Comparison of ENCODE assay signal across 8 cellular contexts in genomic region chr6:46129634-46130505, GRCh38. TPM values are rescaled to one million over a fixed set of nuclear protein-coding genes. Genes with fewer than 3 reads are reported as not detected.
A peak's percentile ranks its signal among the peaks of the same experiment; 100 is the strongest.
DNase-seq lines count a peak whose midpoint lies in the region; ATAC-seq and TF ChIP-seq lines count a peak whose summit lies in the region.

ENPP4 (plus strand) TSS chr6:46129989; CDS start chr6:46139584, 9,595 bp downstream.

- DNase-seq in DMS79 (lab: John Stamatoyannopoulos, UW) (peak; percentile 90), RWPE2 (ENCODE audit: low spot score) (peak; percentile 65), neuronal stem cell (ENCODE audit: low spot score) (peak; percentile 97)
- peak; percentile 82 for DNase-seq in activated gamma-delta T cell treated with anti-CD3 and anti-CD28 coated beads, Interleukin-2, amount 50 U/mL, for 16 hours (ENCODE audit: low read depth)

- no peak within 1 kb of the TSS for H3K4ac ChIP-seq in neuronal stem cell (ENCODE audit: low read length)

- no peaks in the 10 kb centered on the region for H3K79me1 ChIP-seq in neuronal stem cell (ENCODE audit: low read depth, low read length)

- H2BK12ac ChIP-seq in neuronal stem cell (ENCODE audit: low read length), result peak within 1 kb of the TSS; percentile 82

- H3K27me3 ChIP-seq in KMS-11 (ENCODE audit: insufficient read depth, low read depth), result no peaks in the 10 kb centered on the region
- no peaks in the 10 kb centered on the region for H3K27me3 ChIP-seq in RWPE2 (ENCODE audit: insufficient read depth, poor library complexity, severe bottlenecking)
- no peaks in the 10 kb centered on the region for H3K27me3 ChIP-seq in gastroesophageal sphincter
- H3K27me3 ChIP-seq in neuronal stem cell (ENCODE audit: control insufficient read depth in 3 of 3, insufficient read depth in 3 of 3, low read depth in 1 of 3, low read length in 3 of 3), result peaks cover 0 to 19% (median 0%) of the 10 kb centered on the region in 3 experiments
- H3K27me3 ChIP-seq in subcutaneous abdominal adipose tissue (ENCODE audit: control insufficient read depth in 5 of 5, insufficient read depth in 4 of 5, low read length in 5 of 5), result no peaks in the 10 kb centered on the region

- H4K20me1 ChIP-seq in KMS-11 (ENCODE audit: insufficient read depth), result no peaks in the 10 kb centered on the region

- H3K18ac ChIP-seq in neuronal stem cell (ENCODE audit: low read length), result peak within 1 kb of the TSS; percentile 84

- peaks cover 15% of the 10 kb centered on the region for H3K4me1 ChIP-seq in KMS-11 (ENCODE audit: low read depth, poor library complexity, severe bottlenecking)
- H3K4me1 ChIP-seq in RWPE2 (ENCODE audit: insufficient read depth, poor library complexity, severe bottlenecking), result no peaks in the 10 kb centered on the region
- peaks cover 4 to 38% (median 6%) of the 10 kb centered on the region in 3 donors for H3K4me1 ChIP-seq in gastroesophageal sphincter
- H3K4me1 ChIP-seq in neuronal stem cell (ENCODE audit: control insufficient read depth in 2 of 2, insufficient read depth in 1 of 2, low read depth in 1 of 2, low read length in 2 of 2), result peaks cover 0 to 1% of the 10 kb centered on the region in 2 donors
- peaks cover 0 to 29% (median 20%) of the 10 kb centered on the region in 5 donors for H3K4me1 ChIP-seq in subcutaneous abdominal adipose tissue (ENCODE audit: control insufficient read depth in 5 of 5, insufficient read depth in 5 of 5, low read length in 5 of 5)

- H2BK5ac ChIP-seq in neuronal stem cell (ENCODE audit: low read length), result no peak within 1 kb of the TSS

- H4K8ac ChIP-seq in neuronal stem cell (ENCODE audit: low read depth, low read length), result no peak within 1 kb of the TSS

- TF ChIP-seq EP300 in gastroesophageal sphincter (IDR thresholded peaks at IDR 0.05), result no peak

- H2AFZ ChIP-seq in KMS-11 (ENCODE audit: low read depth), result peak within 1 kb of the TSS; percentile 99
- peak within 1 kb of the TSS; percentile 98 for H2AFZ ChIP-seq in neuronal stem cell (ENCODE audit: low read length)

- peak within 1 kb of the TSS; percentile 68 for H3K9ac ChIP-seq in KMS-11
- H3K9ac ChIP-seq in neuronal stem cell (ENCODE audit: low read depth, low read length, poor library complexity), result peak within 1 kb of the TSS; percentile 83
- H3K9ac ChIP-seq in subcutaneous abdominal adipose tissue (ENCODE audit: low read length in 5 of 5), result peak within 1 kb of the TSS; percentile 79 to 89 (median 89)

- TF ChIP-seq CTCF in KMS-11 (conservative IDR thresholded peaks at IDR 0.05; ENCODE audit: low read depth, low read length) (no peak), RWPE2 (IDR thresholded peaks at IDR 0.05; ENCODE audit: poor library complexity, severe bottlenecking) (no peak), gastroesophageal sphincter (IDR thresholded peaks at IDR 0.05) (peak in 1 of 4 experiments; percentile 38)

- H3K36me3 ChIP-seq in KMS-11 (ENCODE audit: insufficient read depth) (no peaks in the 10 kb centered on the region), RWPE2 (ENCODE audit: low read depth) (no peaks in the 10 kb centered on the region), gastroesophageal sphincter (no peaks in the 10 kb centered on the region), neuronal stem cell (replicated peaks in 1 of 2; ENCODE audit: control insufficient read depth in 2 of 2, insufficient read depth in 2 of 2, low read length in 2 of 2) (no peaks in the 10 kb centered on the region), subcutaneous abdominal adipose tissue (ENCODE audit: control insufficient read depth in 5 of 5, insufficient read depth in 5 of 5, low read length in 5 of 5) (no peaks in the 10 kb centered on the region)

- H3K23ac ChIP-seq in neuronal stem cell (ENCODE audit: low read depth, low read length, poor library complexity), result no peak within 1 kb of the TSS

- no peak within 1 kb of the TSS for H4K91ac ChIP-seq in neuronal stem cell (ENCODE audit: low read depth, low read length, poor library complexity)

- H3K4me2 ChIP-seq in KMS-11 (peak within 1 kb of the TSS; percentile 97), neuronal stem cell (ENCODE audit: insufficient read depth, low read length, poor library complexity, severe bottlenecking) (peak within 1 kb of the TSS; percentile 62)

- no peak within 1 kb of the TSS for H3K27ac ChIP-seq in KMS-11
- no peak within 1 kb of the TSS for H3K27ac ChIP-seq in RWPE2 (ENCODE audit: poor library complexity, severe bottlenecking)
- peak within 1 kb of the TSS; percentile 11 to 83 (median 78) for H3K27ac ChIP-seq in gastroesophageal sphincter
- H3K27ac ChIP-seq in neuronal stem cell (replicated peaks; ENCODE audit: low read length), result no peak within 1 kb of the TSS
- H3K27ac ChIP-seq in subcutaneous abdominal adipose tissue (ENCODE audit: low read depth, low read length), result peak within 1 kb of the TSS; percentile 76

- H2BK120ac ChIP-seq in neuronal stem cell (ENCODE audit: low read depth, low read length), result no peak within 1 kb of the TSS

- ATAC-seq in GM21717 (IDR thresholded peaks at IDR 0.05; ENCODE audit: unreplicated experiment), result peak; percentile 97
- ATAC-seq in RWPE2 (ENCODE audit: low read depth), result peak; percentile 100
- peak; percentile 100 for ATAC-seq in gastroesophageal sphincter

- 0% methylated on average over 2 to 10 of the region's 61 CpGs for WGBS in gastroesophageal sphincter (ENCODE audit: low coverage in 1 of 2), 2 donors
- WGBS in neuronal stem cell (ENCODE audit: extremely low coverage in 2 of 2, insufficient read length in 2 of 2, insufficient replicate concordance in 1 of 2), 2 donors, result no CpG with 5 or more reads among the region's 61 CpGs

- H3K4me3 ChIP-seq in KMS-11 (IDR thresholded peaks at IDR 0.05; ENCODE audit: insufficient read depth, low read depth, low read length), result no peak within 1 kb of the TSS
- H3K4me3 ChIP-seq in RWPE2 (ENCODE audit: severe bottlenecking), result peak within 1 kb of the TSS; percentile 50
- H3K4me3 ChIP-seq in gastroesophageal sphincter, result peak within 1 kb of the TSS; percentile 52 to 76
- H3K4me3 ChIP-seq in neuronal stem cell (ENCODE audit: low read length in 2 of 2), result peak within 1 kb of the TSS; percentile 48 to 89
- H3K4me3 ChIP-seq in subcutaneous abdominal adipose tissue (ENCODE audit: low read depth in 1 of 5, low read length in 5 of 5), result peak within 1 kb of the TSS; percentile 73 to 97 (median 94)

- no peak within 1 kb of the TSS for H2AK5ac ChIP-seq in neuronal stem cell (ENCODE audit: low read depth, low read length)

- no peak within 1 kb of the TSS for H2BK15ac ChIP-seq in neuronal stem cell (ENCODE audit: low read length)

- peak; percentile 71 to 88 for TF ChIP-seq POLR2A in gastroesophageal sphincter (IDR thresholded peaks at IDR 0.05)

- no peaks in the 10 kb centered on the region for H3K9me3 ChIP-seq in RWPE2 (ENCODE audit: severe bottlenecking)
- no peaks in the 10 kb centered on the region for H3K9me3 ChIP-seq in gastroesophageal sphincter
- H3K9me3 ChIP-seq in neuronal stem cell (replicated peaks in 1 of 2; ENCODE audit: control insufficient read depth in 2 of 2, insufficient read depth in 1 of 2, low read depth in 1 of 2, low read length in 2 of 2), result no peaks in the 10 kb centered on the region
- no peaks in the 10 kb centered on the region for H3K9me3 ChIP-seq in subcutaneous abdominal adipose tissue (ENCODE audit: control insufficient read depth in 5 of 5, low read length in 5 of 5)

- no peak within 1 kb of the TSS for H3K14ac ChIP-seq in neuronal stem cell (ENCODE audit: low read length)

- peaks cover 5% of the 10 kb centered on the region for H3K79me2 ChIP-seq in KMS-11 (ENCODE audit: insufficient read depth, low read depth)

RNA-seq across cellular contexts. Expression of gene ENPP4, which starts in this region (rescaled TPM):
- total RNA-seq in gastroesophageal sphincter, result 10 to 100 TPM; 20.4 to 43.4 (median 30.1) TPM
- 5.6 TPM for polyA plus RNA-seq in neuronal stem cell (2013, experiment 1 of 2)
- polyA plus RNA-seq in neuronal stem cell (2013, experiment 2 of 2), result 5.5 TPM

Comparison
In these comparisons a context has a peak if more than half of its experiments do, and no peak if none do; other contexts are left out.
1. H3K27ac ChIP-seq: peak in gastroesophageal sphincter (4 of 4) and subcutaneous abdominal adipose tissue (single experiment); none in KMS-11 (single experiment), RWPE2 (single experiment) and neuronal stem cell (single experiment).
2. Peak in every context shown above with its lines, with median percentiles within 50 percentile points of each other: DNase-seq, ATAC-seq and H3K9ac ChIP-seq.